8 cellular contexts compared by ENCODE assay signal in the genomic region with DNA sequence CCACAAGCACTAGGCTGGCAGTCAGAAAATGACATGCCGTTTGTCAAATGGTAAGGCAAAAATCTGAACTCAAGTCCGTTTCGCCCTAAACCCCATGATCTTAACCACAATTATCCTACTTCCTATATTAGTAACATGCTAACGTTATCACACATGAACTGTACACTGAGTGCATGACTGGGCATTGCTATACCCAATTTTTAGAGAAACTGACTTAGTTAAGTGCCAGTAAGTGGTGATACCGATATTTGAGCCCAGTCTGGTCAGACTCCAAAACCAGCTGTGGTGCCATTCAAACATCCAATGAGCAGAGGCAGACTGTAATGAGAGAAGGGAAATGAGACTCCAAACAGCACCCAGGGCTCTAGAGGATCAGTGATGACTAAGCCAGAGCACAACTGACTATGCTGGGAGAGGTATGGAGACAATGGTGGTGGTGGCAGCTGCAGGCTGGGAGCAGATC.
A peak's percentile ranks its signal among the peaks of the same experiment; 100 is the strongest.
DNase-seq lines count a peak whose midpoint lies in the region; ATAC-seq and TF ChIP-seq lines count a peak whose summit lies in the region.

No MANE protein-coding gene starts in this region.

- peak; percentile 4 for DNase-seq in GM13977 (ENCODE audit: low spot score)
- DNase-seq in Kasumi-1 (lab: John Stamatoyannopoulos, UW): peak; percentile 32 to 40
- peak; percentile 66 for DNase-seq in foreskin melanocyte
- DNase-seq in D341Med (ENCODE audit: low spot score): no peak
- no peak for DNase-seq in activated naive CD4-positive, alpha-beta T cell (lab: John Stamatoyannopoulos, UW)
- no peak for DNase-seq in activated CD8-positive, alpha-beta memory T cell treated with anti-CD3 and anti-CD28 coated beads for 24 hours
- no peak for DNase-seq in stimulated activated naive CD4-positive, alpha-beta T cell (lab: John Stamatoyannopoulos, UW)

- ATAC-seq in GM21786 (IDR thresholded peaks at IDR 0.05; ENCODE audit: unreplicated experiment): peak; percentile 87

- no peak for TF ChIP-seq CTCF in GM13977 (IDR thresholded peaks at IDR 0.05; ENCODE audit: extremely low read depth, insufficient read depth, missing control alignments)

- in situ Hi-C loops in GM13977 (cut with MboI; ENCODE audit: low pct_unique_long_range_greater_than_20kb, low sequenced_read_pairs, unreplicated experiment): no loop called here

Comparison
In these comparisons a context has a peak if more than half of its experiments do, and no peak if none do; other contexts are left out.
1. DNase-seq: peak in GM13977 (single experiment), Kasumi-1 (2 of 2) and foreskin melanocyte (single experiment); none in D341Med (single experiment), activated naive CD4-positive, alpha-beta T cell (0 of 4), activated CD8-positive, alpha-beta memory T cell treated with anti-CD3 and anti-CD28 coated beads for 24 hours (single experiment) and stimulated activated naive CD4-positive, alpha-beta T cell (0 of 6).